ENCODE assay signal across 12 cellular contexts in the genomic region with DNA sequence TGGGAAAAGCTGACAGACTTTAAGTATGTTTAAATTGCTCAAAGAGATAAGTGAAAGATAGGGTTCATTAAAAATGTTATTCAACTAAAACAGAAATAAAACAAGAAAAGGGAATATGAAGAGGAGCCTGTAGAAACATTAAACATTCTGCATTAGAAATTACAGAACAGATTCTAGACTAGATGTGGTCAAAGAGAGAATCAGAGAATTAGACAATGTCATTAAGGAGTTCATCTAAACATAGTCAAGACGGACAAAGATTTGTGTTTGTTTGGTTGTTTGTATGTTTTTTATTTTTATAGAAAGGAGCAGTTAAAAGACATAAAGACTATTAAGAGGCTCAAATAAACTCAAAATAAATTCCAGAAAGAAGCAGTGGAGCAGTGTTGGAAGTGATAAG.
DNase-seq lines count a peak whose midpoint lies in the region; ATAC-seq and TF ChIP-seq lines count a peak whose summit lies in the region.
"Had no signal": no experiment of that assay in that cellular context is flagged by ENCODE, and none has a peak within 500 bp of the region (broad histone marks: within the 10 kb centered on the region; RNA-seq: fewer than 3 reads in every experiment).

No MANE protein-coding gene starts in this region.

- CTCF ChIA-PET in HEK293 (lab: Yijun Ruan, JAX) = no interaction called here

- H3K27me3 Mint-ChIP-seq in activated naive CD4-positive, alpha-beta T cell treated with anti-CD3 and anti-CD28 coated beads, Interleukin-2, amount 50 U/mL, for 24 hours = no peaks in the 10 kb centered on the region
- H3K27me3 Mint-ChIP-seq in central memory CD8-positive, alpha-beta T cell = no peaks in the 10 kb centered on the region
- H3K27me3 Mint-ChIP-seq: CD4-positive, alpha-beta T cell had no signal

- no peak for ATAC-seq in central memory CD8-positive, alpha-beta T cell (replicated peaks; ENCODE audit: extremely low read depth, poor library complexity, severe bottlenecking)

- POLR2A ChIA-PET in HEK293 (lab: Yijun Ruan, JAX) = no interaction called here

- in situ Hi-C loops in GM13976 (cut with MboI; ENCODE audit: low sequenced_read_pairs, unreplicated experiment) = no loop called here

- peaks cover 6% of the 10 kb centered on the region for H3K9me3 Mint-ChIP-seq in activated naive CD4-positive, alpha-beta T cell treated with anti-CD3 and anti-CD28 coated beads, Interleukin-2, amount 50 U/mL, for 24 hours
- H3K9me3 Mint-ChIP-seq in central memory CD8-positive, alpha-beta T cell = peaks cover 9% of the 10 kb centered on the region

- peak overlapping the region; percentile 76 for H3K27ac Mint-ChIP-seq in activated naive CD4-positive, alpha-beta T cell treated with anti-CD3 and anti-CD28 coated beads, Interleukin-2, amount 50 U/mL, for 24 hours
- H3K27ac Mint-ChIP-seq in central memory CD8-positive, alpha-beta T cell (ENCODE audit: low read depth) = peak overlapping the region; percentile 27
- H3K27ac Mint-ChIP-seq: CD4-positive, alpha-beta T cell; H9 had no signal

- no peak for DNase-seq in activated naive CD4-positive, alpha-beta T cell treated with Interleukin-2 at 50 U/mL for 16 hours
- DNase-seq in central memory CD8-positive, alpha-beta T cell (ENCODE audit: low spot score in 2 of 2) = no peak
- DNase-seq in A172 (ENCODE audit: low spot score) (no peak), GM13976 (ENCODE audit: low spot score) (no peak), NCI-H2227 treated with DMSO at 0.1 percent for 48 hours (lab: John Stamatoyannopoulos, UW) (no peak)
- DNase-seq: ACHN, BE2C had no signal

- no peaks in the 10 kb centered on the region for H3K9me3 ChIP-seq in HEK293 (ENCODE audit: control insufficient read depth, insufficient read depth, low read depth, low read length)
- H3K9me3 ChIP-seq: BE2C had no signal

- H3K4me1 Mint-ChIP-seq in activated naive CD4-positive, alpha-beta T cell treated with anti-CD3 and anti-CD28 coated beads, Interleukin-2, amount 50 U/mL, for 24 hours = no peaks in the 10 kb centered on the region
- H3K4me1 Mint-ChIP-seq in central memory CD8-positive, alpha-beta T cell = peaks cover 6% of the 10 kb centered on the region

- H3K4me3 Mint-ChIP-seq in activated naive CD4-positive, alpha-beta T cell treated with anti-CD3 and anti-CD28 coated beads, Interleukin-2, amount 50 U/mL, for 24 hours = peak overlapping the region; percentile 5
- H3K4me3 Mint-ChIP-seq in central memory CD8-positive, alpha-beta T cell = no peak overlapping the region
- H3K4me3 Mint-ChIP-seq: CD4-positive, alpha-beta T cell; H9 had no signal

- TF ChIP-seq CTCF in HEK293 (tag by site-specific recombination; IDR thresholded peaks at IDR 0.05) (no peak), GM13976 (IDR thresholded peaks at IDR 0.05; ENCODE audit: borderline replicate concordance, control extremely low read depth, extremely low read depth, insufficient read depth, missing control alignments) (no peak)

- peaks cover 0 to 3% of the 10 kb centered on the region in 2 experiments; a peak in 2 of 3 replicates for H3K36me3 ChIP-seq in HEK293 (ENCODE audit: control insufficient read depth in 2 of 2, insufficient read depth in 1 of 2, low read length in 2 of 2)
- H3K36me3 ChIP-seq: BE2C had no signal

- H3K27ac ChIP-seq in HEK293 (ENCODE audit: extremely low read depth, low read depth, low read length) = no peak overlapping the region

- peaks cover 3% of the 10 kb centered on the region for H3K4me1 ChIP-seq in HEK293 (ENCODE audit: control insufficient read depth, insufficient read depth, low read length)
- H3K4me1 ChIP-seq: BE2C, Caco-2 had no signal

- peaks cover 17% of the 10 kb centered on the region for H3K36me3 Mint-ChIP-seq in activated naive CD4-positive, alpha-beta T cell treated with anti-CD3 and anti-CD28 coated beads, Interleukin-2, amount 50 U/mL, for 24 hours
- H3K36me3 Mint-ChIP-seq in central memory CD8-positive, alpha-beta T cell (ENCODE audit: insufficient read depth) = peaks cover 1% of the 10 kb centered on the region

- no peak overlapping the region for H3K4me3 ChIP-seq in HEK293 (ENCODE audit: low read depth, low read length)

TF ChIP-seq in HEK293, 187 proteins besides CTCF, POLR2A, EP300 and RAD21:
- no peak for TF ChIP-seq ZNF521 (tag by site-specific recombination; IDR thresholded peaks at IDR 0.05)
- no peak for TF ChIP-seq OSR2 (tag by site-specific recombination; IDR thresholded peaks at IDR 0.05)
- no peak for TF ChIP-seq ZFP69B (tag by site-specific recombination; IDR thresholded peaks at IDR 0.05)
- TF ChIP-seq TRIM28 (IDR thresholded peaks at IDR 0.05; ENCODE audit: borderline replicate concordance, low read length) = peak; percentile 38; the same call in 1 of the 2 replicates
- peak; percentile 85 for TF ChIP-seq SETDB1 (IDR thresholded peaks at IDR 0.05; ENCODE audit: insufficient read length, low read length)
- no peak for TF ChIP-seq ZNF366 (tag by site-specific recombination; conservative IDR thresholded peaks at IDR 0.05)
- TF ChIP-seq, protein P1, sequence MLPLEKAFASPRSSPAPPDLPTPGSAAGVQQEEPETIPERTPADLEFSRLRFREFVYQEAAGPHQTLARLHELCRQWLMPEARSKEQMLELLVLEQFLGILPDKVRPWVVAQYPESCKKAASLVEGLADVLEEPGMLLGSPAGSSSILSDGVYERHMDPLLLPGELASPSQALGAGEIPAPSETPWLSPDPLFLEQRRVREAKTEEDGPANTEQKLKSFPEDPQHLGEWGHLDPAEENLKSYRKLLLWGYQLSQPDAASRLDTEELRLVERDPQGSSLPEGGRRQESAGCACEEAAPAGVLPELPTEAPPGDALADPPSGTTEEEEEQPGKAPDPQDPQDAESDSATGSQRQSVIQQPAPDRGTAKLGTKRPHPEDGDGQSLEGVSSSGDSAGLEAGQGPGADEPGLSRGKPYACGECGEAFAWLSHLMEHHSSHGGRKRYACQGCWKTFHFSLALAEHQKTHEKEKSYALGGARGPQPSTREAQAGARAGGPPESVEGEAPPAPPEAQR (tag by site-specific recombination; IDR thresholded peaks at IDR 0.05) = no peak
- TF ChIP-seq, protein P2, sequence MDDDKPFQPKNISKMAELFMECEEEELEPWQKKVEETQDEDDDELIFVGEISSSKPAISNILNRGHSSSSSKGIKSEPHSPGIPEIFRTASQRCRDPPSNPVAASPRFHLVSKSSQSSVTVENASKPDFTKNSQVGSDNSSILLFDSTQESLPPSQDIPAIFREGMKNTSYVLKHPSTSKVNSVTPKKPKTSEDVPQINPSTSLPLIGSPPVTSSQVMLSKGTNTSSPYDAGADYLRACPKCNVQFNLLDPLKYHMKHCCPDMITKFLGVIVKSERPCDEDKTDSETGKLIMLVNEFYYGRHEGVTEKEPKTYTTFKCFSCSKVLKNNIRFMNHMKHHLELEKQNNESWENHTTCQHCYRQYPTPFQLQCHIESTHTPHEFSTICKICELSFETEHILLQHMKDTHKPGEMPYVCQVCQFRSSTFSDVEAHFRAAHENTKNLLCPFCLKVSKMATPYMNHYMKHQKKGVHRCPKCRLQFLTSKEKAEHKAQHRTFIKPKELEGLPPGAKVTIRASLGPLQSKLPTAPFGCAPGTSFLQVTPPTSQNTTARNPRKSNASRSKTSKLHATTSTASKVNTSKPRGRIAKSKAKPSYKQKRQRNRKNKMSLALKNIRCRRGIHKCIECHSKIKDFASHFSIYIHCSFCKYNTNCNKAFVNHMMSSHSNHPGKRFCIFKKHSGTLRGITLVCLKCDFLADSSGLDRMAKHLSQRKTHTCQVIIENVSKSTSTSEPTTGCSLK (tag by site-specific recombination; IDR thresholded peaks at IDR 0.05) = no peak
